ENCODE assay signal across 26 cellular contexts in the genomic region with DNA sequence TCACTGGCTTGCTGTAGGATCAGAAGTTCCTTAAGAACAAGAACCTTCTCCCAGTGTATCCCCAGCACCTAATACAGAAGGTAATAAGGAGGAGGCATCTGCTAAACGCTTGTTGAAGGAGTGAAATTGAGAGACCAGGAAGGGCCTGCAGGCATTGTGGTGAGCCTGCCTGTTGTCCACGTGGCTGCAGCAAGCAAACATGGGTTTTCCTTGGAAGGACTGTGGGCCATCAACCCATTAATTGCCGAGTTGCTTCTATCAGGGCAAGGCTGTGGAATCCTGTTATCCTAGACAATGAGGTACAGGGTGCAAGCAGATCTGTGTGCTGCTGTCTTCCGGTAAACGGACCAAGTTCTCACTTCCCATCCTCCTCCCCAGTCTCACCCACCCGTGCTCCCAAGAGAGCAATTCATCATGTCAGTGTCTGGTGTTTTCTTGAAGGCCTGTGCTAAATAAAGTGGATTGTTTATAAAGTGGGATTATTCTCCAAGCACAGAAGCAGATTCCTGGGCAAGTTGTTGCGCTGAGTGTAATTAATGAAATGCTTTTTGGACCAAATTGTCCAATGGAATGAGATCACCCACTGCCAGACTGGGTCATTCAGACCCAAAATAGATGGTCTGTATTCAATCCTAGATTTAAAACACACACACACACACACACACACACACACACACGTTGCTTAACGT.
A peak's percentile ranks its signal among the peaks of the same experiment; 100 is the strongest.
DNase-seq lines count a peak whose midpoint lies in the region; ATAC-seq, FAIRE-seq and TF ChIP-seq lines count a peak whose summit lies in the region.
"Had no signal": no experiment of that assay in that cellular context is flagged by ENCODE, and none has a peak within 500 bp of the region (broad histone marks: within the 10 kb centered on the region; RNA-seq: fewer than 3 reads in every experiment).

No MANE protein-coding gene starts in this region.

- peaks cover 20 to 62% (median 37%) of the 10 kb centered on the region in 10 experiments for H3K4me1 ChIP-seq in BLaER1 treated with 17β-estradiol and CSF1 and Interleukin-3, amounts not matched to agents 10 nM and 100 nM
- H3K4me1 ChIP-seq in astrocyte (ENCODE audit: insufficient read depth, low read length): peaks cover 22% of the 10 kb centered on the region
- H3K4me1 ChIP-seq in Caco-2: 0 out of 2 replicates have a peak, but pooled peaks cover 7% of the 10 kb centered on the region

- CTCF ChIA-PET in Calu3 (lab: Charles Lee) (no interaction called here), Caco-2 (lab: Charles Lee) (no interaction called here)

- H3K4me1 Mint-ChIP-seq in astrocyte (ENCODE audit: low read depth, unreplicated experiment): peaks cover 15% of the 10 kb centered on the region
- H3K4me1 Mint-ChIP-seq in stimulated activated naive B cell treated with anti-CD40 and anti-IgM and Interleukin-4, amounts not matched to agents 10 μg/mL and 1 μg/mL and 100 μg/mL, for 72 hours: peaks cover 12 to 37% of the 10 kb centered on the region in 2 donors
- peaks cover 14% of the 10 kb centered on the region for H3K4me1 Mint-ChIP-seq in Calu3 (ENCODE audit: low read depth, unreplicated experiment)
- H3K4me1 Mint-ChIP-seq in Caco-2 (ENCODE audit: low read depth, unreplicated experiment): no peaks in the 10 kb centered on the region
- H3K4me1 Mint-ChIP-seq: CD4-positive, CD25-positive, alpha-beta regulatory T cell had no signal

- H3K79me2 ChIP-seq in astrocyte (ENCODE audit: insufficient read depth, low read length): no peaks in the 10 kb centered on the region

- H3K9me3 Mint-ChIP-seq in astrocyte (ENCODE audit: unreplicated experiment) (peaks cover 10% of the 10 kb centered on the region), Calu3 (ENCODE audit: low read depth, unreplicated experiment) (peaks cover 4% of the 10 kb centered on the region), Caco-2 (ENCODE audit: unreplicated experiment) (no peaks in the 10 kb centered on the region)
- peaks cover 3 to 6% of the 10 kb centered on the region in 2 donors for H3K9me3 Mint-ChIP-seq in stimulated activated naive B cell treated with anti-CD40 and anti-IgM and Interleukin-4, amounts not matched to agents 10 μg/mL and 1 μg/mL and 100 μg/mL, for 72 hours
- H3K9me3 Mint-ChIP-seq: activated naive CD4-positive, alpha-beta T cell treated with anti-CD3 and anti-CD28 coated beads, Interleukin-2, amount 50 U/mL, for 24 hours had no signal

- H3K27me3 ChIP-seq in BLaER1 treated with 17β-estradiol and CSF1 and Interleukin-3, amounts not matched to agents 10 nM and 100 nM: peaks cover 0 to 12% (median 0%) of the 10 kb centered on the region in 11 experiments; a peak in 7 of 22 replicates
- H3K27me3 ChIP-seq in astrocyte (ENCODE audit: insufficient read depth, low read length) (peaks cover 5% of the 10 kb centered on the region), Caco-2 (replicated peaks; ENCODE audit: control insufficient read depth, insufficient read depth, low read length) (no peaks in the 10 kb centered on the region)
- H3K27me3 ChIP-seq: ascending aorta had no signal

- peak; percentile 45 for ATAC-seq in left lobe of liver
- ATAC-seq in stimulated activated naive B cell treated with anti-CD40 and anti-IgM and Interleukin-4, amounts not matched to agents 10 μg/mL and 1 μg/mL and 100 μg/mL, for 72 hours (replicated peaks): peak; percentile 53 to 70

- no peak overlapping the region for H3K27ac Mint-ChIP-seq in astrocyte (ENCODE audit: unreplicated experiment)
- no peak overlapping the region for H3K27ac Mint-ChIP-seq in stimulated activated naive B cell treated with anti-CD40 and anti-IgM and Interleukin-4, amounts not matched to agents 10 μg/mL and 1 μg/mL and 100 μg/mL, for 72 hours
- no peak overlapping the region for H3K27ac Mint-ChIP-seq in Calu3 (ENCODE audit: unreplicated experiment)
- H3K27ac Mint-ChIP-seq in Caco-2 (ENCODE audit: unreplicated experiment): no peak overlapping the region
- H3K27ac Mint-ChIP-seq: CD4-positive, CD25-positive, alpha-beta regulatory T cell; mesothelial cell of epicardium; progenitor cell of endocrine pancreas had no signal

- H3K4me2 ChIP-seq in BLaER1 treated with 17β-estradiol and CSF1 and Interleukin-3, amounts not matched to agents 10 nM and 100 nM: peak overlapping the region; percentile 11 to 90 (median 74); a peak in 20 of 22 replicates
- no peak overlapping the region for H3K4me2 ChIP-seq in astrocyte (ENCODE audit: low read length)
- H3K4me2 ChIP-seq: KMS-11 had no signal

- H4K20me1 ChIP-seq in BLaER1 treated with 17β-estradiol and CSF1 and Interleukin-3, amounts not matched to agents 10 nM and 100 nM: no peaks in the 10 kb centered on the region
- H4K20me1 ChIP-seq in astrocyte (ENCODE audit: insufficient read depth, low read length): no peaks in the 10 kb centered on the region

- DNase-seq in astrocyte (ENCODE audit: low read depth) (no peak), left lobe of liver (ENCODE audit: low spot score) (no peak), Calu3 (no peak), Caco-2 (no peak), HuH-7.5 (ENCODE audit: low spot score) (no peak)
- DNase-seq in stimulated activated naive B cell treated with anti-CD40 and anti-IgM and Interleukin-4, amounts not matched to agents 10 μg/mL and 1 μg/mL and 100 μg/mL, for 72 hours: no peak
- DNase-seq in stimulated activated naive CD4-positive, alpha-beta T cell treated with Interleukin-2 at 50 U/mL for 16 hours (lab: John Stamatoyannopoulos, UW): no peak
- DNase-seq: activated CD4-positive, alpha-beta T cell treated with anti-CD3 and anti-CD28 coated beads for 48 hours; CD4-positive, CD25-positive, alpha-beta regulatory T cell; kidney glomerular epithelial cell; NCI-H146; NCI-H510A treated with DMSO at 0.1 percent for 48 hours; stimulated activated naive CD4-positive, alpha-beta T cell; T-helper 2 cell; trophoblast cell had no signal

- H3K36me3 ChIP-seq in BLaER1 treated with 17β-estradiol and CSF1 and Interleukin-3, amounts not matched to agents 10 nM and 100 nM: no peaks in the 10 kb centered on the region
- no peaks in the 10 kb centered on the region for H3K36me3 ChIP-seq in astrocyte (ENCODE audit: insufficient read depth, low read length)
- H3K36me3 ChIP-seq in Caco-2 (ENCODE audit: control insufficient read depth, insufficient read depth, low read length): no peaks in the 10 kb centered on the region
- H3K36me3 ChIP-seq: ascending aorta had no signal

- POLR2A ChIA-PET in Caco-2 (lab: Charles Lee): no interaction called here

- H3K9me3 ChIP-seq in BLaER1 treated with 17β-estradiol and CSF1 and Interleukin-3, amounts not matched to agents 10 nM and 100 nM (replicated peaks in 1 of 11): peaks cover 0 to 26% (median 16%) of the 10 kb centered on the region in 11 experiments; a peak in 16 of 22 replicates
- H3K9me3 ChIP-seq in astrocyte (ENCODE audit: insufficient read depth, low read depth, low read length): no peaks in the 10 kb centered on the region
- H3K9me3 ChIP-seq in Caco-2: no peaks in the 10 kb centered on the region
- H3K9me3 ChIP-seq: ascending aorta had no signal

- TF ChIP-seq CTCF in astrocyte (IDR thresholded peaks at IDR 0.05; ENCODE audit: insufficient read depth, low read depth, low read length): no peak
- TF ChIP-seq CTCF in Calu3 (IDR thresholded peaks at IDR 0.05; ENCODE audit: unreplicated experiment): no peak
- no peak for TF ChIP-seq CTCF in Caco-2 (IDR thresholded peaks at IDR 0.05; ENCODE audit: insufficient read depth in 1 of 2, low read depth in 1 of 2, low read length in 1 of 2, severe bottlenecking in 1 of 2, unreplicated experiment in 1 of 2)

- BruUV-seq in Calu3 (replicated peaks; lab: Mats Ljungman, UMichigan): no TSS peak
- BruUV-seq in Caco-2 (replicated peaks; lab: Mats Ljungman, UMichigan): no TSS peak

- no peak overlapping the region for H3K27ac ChIP-seq in BLaER1 treated with 17β-estradiol and CSF1 and Interleukin-3, amounts not matched to agents 10 nM and 100 nM
- H3K27ac ChIP-seq in astrocyte (ENCODE audit: low read depth, low read length): no peak overlapping the region
- H3K27ac ChIP-seq: KMS-11, SK-N-MC had no signal

- H3K4me3 ChIP-seq in BLaER1 treated with 17β-estradiol and CSF1 and Interleukin-3, amounts not matched to agents 10 nM and 100 nM: no peak overlapping the region
- no peak overlapping the region for H3K4me3 ChIP-seq in astrocyte (ENCODE audit: insufficient read depth, low read depth, low read length)
- no peak overlapping the region for H3K4me3 ChIP-seq in Caco-2 (ENCODE audit: low read depth, low read length)
- H3K4me3 ChIP-seq: ascending aorta, SK-N-MC, skin epidermis had no signal

- peaks cover 12% of the 10 kb centered on the region for H3K27me3 Mint-ChIP-seq in astrocyte (ENCODE audit: low read depth, unreplicated experiment)
- peaks cover 23 to 34% of the 10 kb centered on the region in 2 donors for H3K27me3 Mint-ChIP-seq in stimulated activated naive B cell treated with anti-CD40 and anti-IgM and Interleukin-4, amounts not matched to agents 10 μg/mL and 1 μg/mL and 100 μg/mL, for 72 hours
- H3K27me3 Mint-ChIP-seq in Calu3 (ENCODE audit: unreplicated experiment): peaks cover 37% of the 10 kb centered on the region
- peaks cover 6% of the 10 kb centered on the region for H3K27me3 Mint-ChIP-seq in Caco-2 (ENCODE audit: insufficient read depth, unreplicated experiment)
- H3K27me3 Mint-ChIP-seq: CD4-positive, CD25-positive, alpha-beta regulatory T cell had no signal

- H3K36me3 Mint-ChIP-seq in astrocyte (ENCODE audit: low read depth, unreplicated experiment) (no peaks in the 10 kb centered on the region), Calu3 (ENCODE audit: insufficient read depth, unreplicated experiment) (peaks cover 6% of the 10 kb centered on the region), Caco-2 (ENCODE audit: insufficient read depth, unreplicated experiment) (no peaks in the 10 kb centered on the region)
- H3K36me3 Mint-ChIP-seq in stimulated activated naive B cell treated with anti-CD40 and anti-IgM and Interleukin-4, amounts not matched to agents 10 μg/mL and 1 μg/mL and 100 μg/mL, for 72 hours: peaks cover 0 to 3% of the 10 kb centered on the region in 2 donors
- H3K36me3 Mint-ChIP-seq: activated naive CD4-positive, alpha-beta T cell treated with anti-CD3 and anti-CD28 coated beads, Interleukin-2, amount 50 U/mL, for 24 hours; CD4-positive, CD25-positive, alpha-beta regulatory T cell; mesothelial cell of epicardium had no signal

- no peak overlapping the region for H3K9ac ChIP-seq in BLaER1 treated with 17β-estradiol and CSF1 and Interleukin-3, amounts not matched to agents 10 nM and 100 nM
- no peak overlapping the region for H3K9ac ChIP-seq in astrocyte (ENCODE audit: low read length)
- H3K9ac ChIP-seq: KMS-11 had no signal

- H3K4me3 Mint-ChIP-seq in astrocyte (ENCODE audit: unreplicated experiment) (no peak overlapping the region), Calu3 (ENCODE audit: low read depth, unreplicated experiment) (no peak overlapping the region), Caco-2 (ENCODE audit: unreplicated experiment) (no peak overlapping the region)
- H3K4me3 Mint-ChIP-seq in stimulated activated naive B cell treated with anti-CD40 and anti-IgM and Interleukin-4, amounts not matched to agents 10 μg/mL and 1 μg/mL and 100 μg/mL, for 72 hours: no peak overlapping the region
- H3K4me3 Mint-ChIP-seq: activated naive CD4-positive, alpha-beta T cell treated with anti-CD3 and anti-CD28 coated beads, Interleukin-2, amount 50 U/mL, for 24 hours; CD4-positive, CD25-positive, alpha-beta regulatory T cell; mesothelial cell of epicardium; neural crest cell had no signal

- peak overlapping the region; percentile 2 for H2AFZ ChIP-seq in astrocyte (ENCODE audit: low read depth, low read length)

- no peak for FAIRE-seq in astrocyte (lab: Jason Lieb, UNC)
- FAIRE-seq: GM18507, RCC 7860 had no signal

- intact Hi-C loops in Calu3 (cut with micrococcal nuclease; ENCODE audit: unreplicated experiment) (no loop called here), Caco-2 (cut with micrococcal nuclease; ENCODE audit: unreplicated experiment) (no loop called here)
